7 cellular contexts compared by ENCODE assay signal in the genomic region with DNA sequence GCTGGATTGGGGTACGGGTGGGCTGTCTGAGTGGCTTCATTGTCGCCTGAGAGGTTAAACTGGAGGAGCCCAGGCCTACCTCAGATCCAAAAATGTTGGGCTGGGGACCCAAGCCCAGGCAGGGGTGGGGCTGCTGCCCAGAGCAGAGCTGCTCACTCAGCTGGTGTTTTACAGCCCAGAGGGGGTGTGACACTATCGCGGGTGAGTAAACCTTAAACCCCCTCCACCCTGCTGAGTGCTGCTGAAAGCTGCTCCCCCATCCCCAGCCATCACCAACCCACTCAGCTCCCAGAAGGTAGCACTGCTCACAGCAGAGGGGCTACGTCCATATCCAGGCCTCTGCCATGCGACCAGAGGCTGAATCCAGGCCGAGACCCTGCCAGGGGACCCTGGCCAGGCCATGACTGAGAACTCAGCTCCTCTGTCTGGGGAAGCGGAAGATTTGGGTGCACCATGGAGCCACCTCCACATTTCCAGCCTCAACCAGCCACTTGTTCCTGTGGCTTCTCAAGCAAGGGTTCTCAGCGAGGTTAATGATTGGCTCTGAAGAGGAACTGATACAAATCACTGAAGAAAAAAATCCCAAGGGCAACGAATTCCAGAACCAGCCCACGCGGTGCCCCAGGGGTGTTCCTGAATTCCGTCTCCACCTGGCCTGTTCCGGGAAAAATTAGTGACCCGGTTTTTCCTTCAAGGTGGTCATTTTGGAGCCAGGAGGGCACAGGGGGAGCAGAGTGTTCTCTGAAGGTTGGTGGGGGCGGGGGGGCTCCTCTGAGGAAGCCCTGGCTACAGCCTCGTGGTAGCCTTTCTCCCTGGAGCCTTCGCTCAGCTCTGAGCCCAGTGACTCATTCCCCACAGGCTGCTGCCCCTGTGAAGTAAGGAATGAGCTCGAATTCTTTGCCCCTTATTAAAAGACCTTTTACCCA. TPM values are rescaled to one million over a fixed set of nuclear protein-coding genes. Genes with fewer than 3 reads are reported as not detected.
A peak's percentile ranks its signal among the peaks of the same experiment; 100 is the strongest.
DNase-seq lines count a peak whose midpoint lies in the region; ATAC-seq, FAIRE-seq and TF ChIP-seq lines count a peak whose summit lies in the region.

No MANE protein-coding gene starts in this region.

- TF ChIP-seq POLR2A in K562 (conservative IDR thresholded peaks at IDR 0.05): no peak

- TF ChIP-seq EP300 in K562 (IDR thresholded peaks at IDR 0.05; ENCODE audit: low read length): no peak

- peaks cover 22 to 41% of the 10 kb centered on the region in 2 experiments for H3K4me1 ChIP-seq in K562 (replicated peaks in 1 of 2; ENCODE audit: control insufficient read depth in 2 of 2, insufficient read depth in 2 of 2, low read length in 2 of 2)
- H3K4me1 ChIP-seq in lower lobe of right lung: peaks cover 38% of the 10 kb centered on the region

- intact Hi-C loops in K562 (cut with micrococcal nuclease): no loop called here
- intact Hi-C loops in lower lobe of right lung (cut with DNase I): no loop called here

- H3K4me3 ChIP-seq in K562 (no peak overlapping the region), lower lobe of right lung (peak overlapping the region; percentile 54)

- BruUV-seq in K562 (replicated peaks; lab: Mats Ljungman, UMichigan): no TSS peak

- H4K20me1 ChIP-seq in K562 (replicated peaks; ENCODE audit: control insufficient read depth, insufficient read depth, low read length): no peaks in the 10 kb centered on the region

- no peak for TF ChIP-seq CTCF in K562 (IDR thresholded peaks at IDR 0.05 in 2 of 3, conservative IDR thresholded peaks at IDR 0.05 in 1 of 3; ENCODE audit: insufficient read depth in 2 of 3, low read depth in 1 of 3, low read length in 3 of 3)
- no peak for TF ChIP-seq CTCF in lower lobe of right lung (IDR thresholded peaks at IDR 0.05)

- no peaks in the 10 kb centered on the region for H3K9me1 ChIP-seq in K562 (ENCODE audit: control insufficient read depth, insufficient read depth, low read length)

- H3K9me3 ChIP-seq in K562 (replicated peaks; ENCODE audit: control insufficient read depth, insufficient read depth, low read depth, low read length) (no peaks in the 10 kb centered on the region), lower lobe of right lung (no peaks in the 10 kb centered on the region)

- peak overlapping the region in 1 of 2 experiments; percentile 72; a peak in 2 of 4 replicates for H3K9ac ChIP-seq in K562 (ENCODE audit: insufficient read depth in 1 of 2, low read depth in 2 of 2, low read length in 2 of 2)

- WGBS in K562 (ENCODE audit: insufficient coverage, low coverage, missing lambda C conversion rate): 70% methylated on average over 16 of the region's 19 CpGs

- CTCF ChIA-PET in K562 (lab: Yijun Ruan, JAX; ENCODE audit: low intra/inter-chr PET ratio): no interaction called here

- H3K27ac ChIP-seq in K562 (ENCODE audit: extremely low read depth, low read depth, low read length) (no peak overlapping the region), lower lobe of right lung (peak overlapping the region; percentile 86)

- DNase-seq in K562 (ENCODE audit: extremely low read depth in 1 of 4, low spot score in 3 of 4) (no peak), lower lobe of right lung (peak; percentile 68), DMS114 treated with DMSO at 0.1 percent for 48 hours (lab: John Stamatoyannopoulos, UW; ENCODE audit: unreplicated experiment) (no peak), globus pallidus (ENCODE audit: low spot score) (no peak), nucleus accumbens (lab: John Stamatoyannopoulos, UW) (no peak)

- no peaks in the 10 kb centered on the region for H3K79me2 ChIP-seq in K562 (ENCODE audit: control insufficient read depth, insufficient read depth, low read length)

- H3K36me3 ChIP-seq in K562 (ENCODE audit: control insufficient read depth, insufficient read depth, low read length) (no peaks in the 10 kb centered on the region), lower lobe of right lung (no peaks in the 10 kb centered on the region)

- POLR2A ChIA-PET in K562 (lab: Yijun Ruan, JAX): interaction anchor here (0.5 to 1.9 kb wide), 7 partner anchors 8 to 76 kb away, joined by 3 to 7 read pairs (median 4); a partner anchor contains a TSS

- no peaks in the 10 kb centered on the region for H3K27me3 ChIP-seq in K562 (ENCODE audit: control insufficient read depth in 2 of 2, insufficient read depth in 2 of 2, low read length in 2 of 2)
- H3K27me3 ChIP-seq in lower lobe of right lung (ENCODE audit: low read depth): no peaks in the 10 kb centered on the region

- ATAC-seq in GM18498 (IDR thresholded peaks at IDR 0.05; ENCODE audit: unreplicated experiment): peak; percentile 45
- peak; percentile 40 for ATAC-seq in HG03108 (IDR thresholded peaks at IDR 0.05; ENCODE audit: unreplicated experiment)
- ATAC-seq in K562: no peak; the same call in 2 of the 3 replicates
- peak; percentile 69 to 81 for ATAC-seq in lower lobe of right lung

- in situ Hi-C loops in K562 (cut with MboI): no loop called here

- no peak overlapping the region for H3K4me2 ChIP-seq in K562 (ENCODE audit: insufficient read depth, low read length)

- H2AFZ ChIP-seq in K562 (ENCODE audit: low read depth, low read length): peak overlapping the region; percentile 62; the same call in 1 of the 2 replicates

- FAIRE-seq in K562 (lab: Jason Lieb, UNC): no peak

- no peak for TF ChIP-seq RAD21 in K562 (CRISPR knock-in tag; conservative IDR thresholded peaks at IDR 0.05 in 1 of 2, IDR thresholded peaks at IDR 0.05 in 1 of 2)

RNA-seq across cellular contexts. Expression of a gene that starts 9.4 kb away (rescaled TPM):
- 3.1 and 9.9 TPM in 2 replicates for total RNA-seq in K562 (2011; cell fraction: chromatin; rRNA removed; ENCODE audit: low replicate concordance)
- 6.2 and 7.8 TPM in 2 replicates for total RNA-seq in K562 (2011; cell fraction: nucleolus; rRNA removed)
- total RNA-seq in K562 (2011; cell fraction: nucleoplasm; rRNA removed): 3.5 and 5.4 TPM in 2 replicates
- total RNA-seq in K562 (2014; rRNA removed): 0.65 and 1.1 TPM in 2 replicates
- 0.64 and 0.65 TPM in 2 replicates for total RNA-seq in K562 (2014; rRNA removed; fragmentation: Illumina TruSeq; extraction: Trizol)
- 0.33 and 0.75 TPM in 2 replicates for total RNA-seq in K562 (2015; rRNA removed; fragmentation: Illumina TruSeq; extraction: Trizol)
- 2.6 and 3.1 TPM in 2 replicates for total RNA-seq in K562 (2021)
- polyA plus RNA-seq in K562 (2011; rRNA removed): 1.2 and 1.8 TPM in 2 replicates
- polyA plus RNA-seq in K562 (2011; cell fraction: cytosol; rRNA removed): 2.0 and 4.5 TPM in 2 replicates
- polyA plus RNA-seq in K562 (2011; cell fraction: nucleus; rRNA removed): 8.3 and 12.8 TPM in 2 replicates
- 1.1 and 4.0 TPM in 2 replicates for polyA plus RNA-seq in K562 (2012)
- polyA plus RNA-seq in K562 (2014; fragmentation: Illumina TruSeq; extraction: Trizol): 0.91 and 1.8 TPM in 2 replicates
- under 1 TPM; 0.06 to 0.11 TPM for polyA plus RNA-seq in K562 (2014; fragmentation: Nextera tagmentation; extraction: Ambion mirVana)
- polyA plus RNA-seq in K562 (2014; rRNA removed): 1.8 and 2.4 TPM in 2 replicates
- 0.63 and 0.88 TPM in 2 replicates for polyA minus RNA-seq in K562 (2011; rRNA and poly(A)+ RNA removed)
- 2.2 and 2.7 TPM in 2 replicates for polyA minus RNA-seq in K562 (2011; cell fraction: cytosol; rRNA and poly(A)+ RNA removed)
- 2.2 and 2.4 TPM in 2 replicates for polyA minus RNA-seq in K562 (2011; cell fraction: nucleus; rRNA and poly(A)+ RNA removed)
- total RNA-seq in lower lobe of right lung: 32.3 TPM

RNA-seq across cellular contexts. Expression of a gene that starts 31.3 kb away (rescaled TPM):
- 19.7 and 30.0 TPM in 2 replicates for total RNA-seq in K562 (2011; cell fraction: chromatin; rRNA removed; ENCODE audit: low replicate concordance)
- total RNA-seq in K562 (2011; cell fraction: nucleolus; rRNA removed): 16.8 and 17.0 TPM in 2 replicates
- 19.6 and 20.1 TPM in 2 replicates for total RNA-seq in K562 (2011; cell fraction: nucleoplasm; rRNA removed)
- total RNA-seq in K562 (2014; rRNA removed) (11.2 and 15.3 TPM in 2 replicates), K562 (2014; rRNA removed; fragmentation: Illumina TruSeq; extraction: Trizol) (13.5 and 13.8 TPM in 2 replicates), K562 (2015; rRNA removed; fragmentation: Illumina TruSeq; extraction: Trizol) (15.9 and 16.4 TPM in 2 replicates), K562 (2021) (18.1 and 20.2 TPM in 2 replicates), lower lobe of right lung (22.9 TPM)
- polyA plus RNA-seq in K562 (2011; rRNA removed) (32.5 and 32.9 TPM in 2 replicates), K562 (2014; fragmentation: Illumina TruSeq; extraction: Trizol) (22.3 and 22.9 TPM in 2 replicates), K562 (2014; fragmentation: Nextera tagmentation; extraction: Ambion mirVana) (1 to 10 TPM; 1.7 to 2.3 TPM), K562 (2014; rRNA removed) (15.8 and 16.0 TPM in 2 replicates)
- polyA plus RNA-seq in K562 (2011; cell fraction: cytosol; rRNA removed): 25.1 and 26.6 TPM in 2 replicates
- 21.0 and 22.5 TPM in 2 replicates for polyA plus RNA-seq in K562 (2011; cell fraction: nucleus; rRNA removed)
- 14.4 and 17.7 TPM in 2 replicates for polyA plus RNA-seq in K562 (2012)
- 19.9 and 22.9 TPM in 2 replicates for polyA minus RNA-seq in K562 (2011; rRNA and poly(A)+ RNA removed)
- 13.4 and 13.6 TPM in 2 replicates for polyA minus RNA-seq in K562 (2011; cell fraction: cytosol; rRNA and poly(A)+ RNA removed)
- 4.6 and 5.8 TPM in 2 replicates for polyA minus RNA-seq in K562 (2011; cell fraction: nucleus; rRNA and poly(A)+ RNA removed)

RNA-seq across cellular contexts. Expression of a gene that starts 31.4 kb away (rescaled TPM):
- total RNA-seq in K562 (2011; cell fraction: chromatin; rRNA removed; ENCODE audit: low replicate concordance): 16.9 and 36.5 TPM in 2 replicates
- total RNA-seq in K562 (2011; cell fraction: nucleolus; rRNA removed): 20.5 and 25.8 TPM in 2 replicates
- 16.9 and 19.5 TPM in 2 replicates for total RNA-seq in K562 (2011; cell fraction: nucleoplasm; rRNA removed)
- total RNA-seq in K562 (2014; rRNA removed) (5.9 and 10.2 TPM in 2 replicates), K562 (2014; rRNA removed; fragmentation: Illumina TruSeq; extraction: Trizol) (4.1 and 5.1 TPM in 2 replicates), K562 (2015; rRNA removed; fragmentation: Illumina TruSeq; extraction: Trizol) (9.5 and 10.1 TPM in 2 replicates), K562 (2021) (15.2 TPM in 2 replicates), lower lobe of right lung (16.7 TPM)
- polyA plus RNA-seq in K562 (2011; rRNA removed) (3.9 and 8.0 TPM in 2 replicates), K562 (2014; fragmentation: Illumina TruSeq; extraction: Trizol) (8.7 and 12.7 TPM in 2 replicates), K562 (2014; fragmentation: Nextera tagmentation; extraction: Ambion mirVana) (1 to 10 TPM; 1.4 to 2.8 TPM), K562 (2014; rRNA removed) (5.9 and 8.9 TPM in 2 replicates)
- polyA plus RNA-seq in K562 (2011; cell fraction: cytosol; rRNA removed): 9.1 and 13.1 TPM in 2 replicates
- 8.4 and 8.7 TPM in 2 replicates for polyA plus RNA-seq in K562 (2011; cell fraction: nucleus; rRNA removed)
- polyA plus RNA-seq in K562 (2012): 15.4 and 16.8 TPM in 2 replicates
- polyA minus RNA-seq in K562 (2011; rRNA and poly(A)+ RNA removed): 8.0 and 8.3 TPM in 2 replicates
- 8.3 and 9.9 TPM in 2 replicates for polyA minus RNA-seq in K562 (2011; cell fraction: cytosol; rRNA and poly(A)+ RNA removed)
- 6.9 and 11.7 TPM in 2 replicates for polyA minus RNA-seq in K562 (2011; cell fraction: nucleus; rRNA and poly(A)+ RNA removed)

RNA-seq across cellular contexts. Expression of a gene that starts 31.6 kb away (rescaled TPM):
- 64.6 and 79.5 TPM in 2 replicates for total RNA-seq in K562 (2011; cell fraction: chromatin; rRNA removed; ENCODE audit: low replicate concordance)
- total RNA-seq in K562 (2011; cell fraction: nucleolus; rRNA removed): 65.9 and 72.6 TPM in 2 replicates
- 81.0 and 96.9 TPM in 2 replicates for total RNA-seq in K562 (2011; cell fraction: nucleoplasm; rRNA removed)
- total RNA-seq in K562 (2014; rRNA removed) (274 and 295 TPM in 2 replicates), K562 (2014; rRNA removed; fragmentation: Illumina TruSeq; extraction: Trizol) (600 and 662 TPM in 2 replicates), K562 (2015; rRNA removed; fragmentation: Illumina TruSeq; extraction: Trizol) (432 TPM in 2 replicates), K562 (2021) (300 and 341 TPM in 2 replicates), lower lobe of right lung (171 TPM)
- polyA plus RNA-seq in K562 (2011; rRNA removed) (248 and 271 TPM in 2 replicates), K562 (2014; fragmentation: Illumina TruSeq; extraction: Trizol) (452 and 457 TPM in 2 replicates), K562 (2014; fragmentation: Nextera tagmentation; extraction: Ambion mirVana) (100 to 1,000 TPM; 786 to 828 TPM), K562 (2014; rRNA removed) (339 and 381 TPM in 2 replicates)
- 220 and 388 TPM in 2 replicates for polyA plus RNA-seq in K562 (2011; cell fraction: cytosol; rRNA removed)
- polyA plus RNA-seq in K562 (2011; cell fraction: nucleus; rRNA removed): 118 and 154 TPM in 2 replicates
- polyA plus RNA-seq in K562 (2012): 552 and 708 TPM in 2 replicates
- polyA minus RNA-seq in K562 (2011; rRNA and poly(A)+ RNA removed): 307 and 324 TPM in 2 replicates
- 119 and 125 TPM in 2 replicates for polyA minus RNA-seq in K562 (2011; cell fraction: cytosol; rRNA and poly(A)+ RNA removed)
- 21.9 and 60.2 TPM in 2 replicates for polyA minus RNA-seq in K562 (2011; cell fraction: nucleus; rRNA and poly(A)+ RNA removed)

RNA-seq across cellular contexts. Expression of a gene that starts 53.2 kb away (rescaled TPM):
- 23.9 and 63.5 TPM in 2 replicates for total RNA-seq in K562 (2011; cell fraction: chromatin; rRNA removed; ENCODE audit: low replicate concordance)
- 83.5 and 103 TPM in 2 replicates for total RNA-seq in K562 (2011; cell fraction: nucleolus; rRNA removed)
- total RNA-seq in K562 (2011; cell fraction: nucleoplasm; rRNA removed): 34.3 and 56.2 TPM in 2 replicates
- total RNA-seq in K562 (2014; rRNA removed) (150 and 205 TPM in 2 replicates), K562 (2014; rRNA removed; fragmentation: Illumina TruSeq; extraction: Trizol) (21.5 and 31.6 TPM in 2 replicates), K562 (2015; rRNA removed; fragmentation: Illumina TruSeq; extraction: Trizol) (55.3 and 56.6 TPM in 2 replicates), K562 (2021) (94.3 and 95.0 TPM in 2 replicates), lower lobe of right lung (34.9 TPM)
- polyA plus RNA-seq in K562 (2011; rRNA removed) (45.0 and 55.6 TPM in 2 replicates), K562 (2014; fragmentation: Illumina TruSeq; extraction: Trizol) (31.0 and 40.2 TPM in 2 replicates), K562 (2014; fragmentation: Nextera tagmentation; extraction: Ambion mirVana) (1 to 10 TPM; 2.9 to 5.0 TPM), K562 (2014; rRNA removed) (167 and 175 TPM in 2 replicates)
- 71.8 and 135 TPM in 2 replicates for polyA plus RNA-seq in K562 (2011; cell fraction: cytosol; rRNA removed)
- polyA plus RNA-seq in K562 (2011; cell fraction: nucleus; rRNA removed): 170 and 227 TPM in 2 replicates
- 54.2 and 75.4 TPM in 2 replicates for polyA plus RNA-seq in K562 (2012)
- polyA minus RNA-seq in K562 (2011; rRNA and poly(A)+ RNA removed): 6.2 and 7.8 TPM in 2 replicates
- polyA minus RNA-seq in K562 (2011; cell fraction: cytosol; rRNA and poly(A)+ RNA removed): 10.3 and 17.4 TPM in 2 replicates
- polyA minus RNA-seq in K562 (2011; cell fraction: nucleus; rRNA and poly(A)+ RNA removed): 41.6 and 46.9 TPM in 2 replicates
